Comparison of ENCODE assay signal across 8 cellular contexts in genomic region chr3:186782542-186783069, GRCh38. TPM values are rescaled to one million over a fixed set of nuclear protein-coding genes. Genes with fewer than 3 reads are reported as not detected.
A peak's percentile ranks its signal among the peaks of the same experiment; 100 is the strongest.
DNase-seq lines count a peak whose midpoint lies in the region; ATAC-seq and TF ChIP-seq lines count a peak whose summit lies in the region.

No MANE protein-coding gene starts in this region.

- peak overlapping the region; percentile 96 to 99 (median 99) for H3K4me3 Mint-ChIP-seq in CD8-positive, alpha-beta memory T cell

- peak overlapping the region; percentile 98 for H3K27ac ChIP-seq in CD8-positive, alpha-beta memory T cell (ENCODE audit: low read depth, low read length)
- H3K27ac ChIP-seq in caudate nucleus (ENCODE audit: low read depth, low read length) (peak overlapping the region; percentile 100), lung (ENCODE audit: low read depth in 1 of 2, low read length in 1 of 2) (peak overlapping the region; percentile 93 to 98), upper lobe of right lung (peak overlapping the region; percentile 96)

- H3K27me3 Mint-ChIP-seq in CD8-positive, alpha-beta memory T cell = peaks cover 0 to 13% of the 10 kb centered on the region in 2 donors

- H3K9me3 ChIP-seq in CD8-positive, alpha-beta memory T cell (ENCODE audit: low read length) = no peaks in the 10 kb centered on the region
- no peaks in the 10 kb centered on the region for H3K9me3 ChIP-seq in lung (ENCODE audit: control insufficient read depth in 2 of 2, insufficient read depth in 1 of 2, low read length in 1 of 2)
- no peaks in the 10 kb centered on the region for H3K9me3 ChIP-seq in upper lobe of right lung

- no peaks in the 10 kb centered on the region for H3K27me3 ChIP-seq in CD8-positive, alpha-beta memory T cell (ENCODE audit: insufficient read depth, low read length, poor library complexity, severe bottlenecking)
- H3K27me3 ChIP-seq in lung (ENCODE audit: control insufficient read depth, insufficient read depth) (no peaks in the 10 kb centered on the region), upper lobe of right lung (no peaks in the 10 kb centered on the region)

- no peak for DNase-seq in CD8-positive, alpha-beta memory T cell
- DNase-seq in NCI-H1417 treated with DMSO at 0.1 percent for 48 hours (lab: John Stamatoyannopoulos, UW) (peak; percentile 34), caudate nucleus (lab: John Stamatoyannopoulos, UW) (no peak), lung (ENCODE audit: low spot score) (no peak), upper lobe of right lung (no peak), occipital lobe (lab: John Stamatoyannopoulos, UW) (no peak)
- no peak for DNase-seq in activated CD4-positive, alpha-beta T cell treated with anti-CD3 and anti-CD28 coated beads, Interleukin-2, amount 50 U/mL, for 48 hours

- CTCF ChIA-PET in CD8-positive, alpha-beta memory T cell (lab: Charles Lee) = interaction anchor here (1.0 to 3.8 kb wide), 4 partner anchors 10 to 166 kb away, joined by 4 to 14 read pairs (median 10); no protein-coding TSS in a partner anchor

- intact Hi-C loops in upper lobe of right lung (cut with DNase I) = no loop called here

- H3K36me3 ChIP-seq in CD8-positive, alpha-beta memory T cell (ENCODE audit: insufficient read depth, low read length) = peaks cover 36% of the 10 kb centered on the region
- H3K36me3 ChIP-seq in lung (ENCODE audit: control insufficient read depth in 2 of 2, insufficient read depth in 2 of 2, low read length in 2 of 2) (peaks cover 15 to 26% of the 10 kb centered on the region in 2 donors), upper lobe of right lung (peaks cover 35% of the 10 kb centered on the region)

- H3K4me1 ChIP-seq in CD8-positive, alpha-beta memory T cell (ENCODE audit: insufficient read depth, low read length) = peaks cover 38% of the 10 kb centered on the region
- H3K4me1 ChIP-seq in lung (ENCODE audit: control insufficient read depth in 2 of 2, insufficient read depth in 2 of 2, low read length in 2 of 2) (peaks cover 4 to 11% of the 10 kb centered on the region in 2 donors), upper lobe of right lung (peaks cover 31% of the 10 kb centered on the region)

- 5 to 7% methylated on average over 22 of the region's 22 CpGs for WGBS in lung, 2 donors

- ATAC-seq in GM21529 (IDR thresholded peaks at IDR 0.05; ENCODE audit: unreplicated experiment) (peak; percentile 26), lung (ENCODE audit: insufficient read depth, low FRiP score) (peak; percentile 4), upper lobe of right lung (peak; percentile 4)

- peak overlapping the region; percentile 97 to 100 (median 99) for H3K27ac Mint-ChIP-seq in CD8-positive, alpha-beta memory T cell

- peak overlapping the region; percentile 99 for H3K4me3 ChIP-seq in CD8-positive, alpha-beta memory T cell (ENCODE audit: low read length)
- H3K4me3 ChIP-seq in lung (peak overlapping the region; percentile 81), upper lobe of right lung (peak overlapping the region; percentile 88)

- peaks cover 33 to 50% (median 38%) of the 10 kb centered on the region in 3 donors for H3K36me3 Mint-ChIP-seq in CD8-positive, alpha-beta memory T cell

- TF ChIP-seq CTCF in lung (IDR thresholded peaks at IDR 0.05; ENCODE audit: control extremely low read depth, extremely low read depth) = no peak
- TF ChIP-seq CTCF in upper lobe of right lung (IDR thresholded peaks at IDR 0.05) = no peak

- peaks cover 0 to 4% (median 0%) of the 10 kb centered on the region in 5 donors for H3K9me3 Mint-ChIP-seq in CD8-positive, alpha-beta memory T cell

- H3K4me1 Mint-ChIP-seq in CD8-positive, alpha-beta memory T cell = peaks cover 45 to 52% (median 48%) of the 10 kb centered on the region in 3 donors

- POLR2A ChIA-PET in CD8-positive, alpha-beta memory T cell (lab: Charles Lee) = interaction anchor here (0.7 to 4.8 kb wide), 15 partner anchors 11 to 1197 kb away, joined by 3 to 106 read pairs (median 10); partner anchors contain the start of genes DNAJB11, RFC4, RPL39L and SENP2

RNA-seq across cellular contexts. Expression of gene EIF4A2, which starts 0.8 kb away (rescaled TPM):
- total RNA-seq in CD8-positive, alpha-beta memory T cell = 100 to 1,000 TPM; 563 to 564 TPM
- 211 TPM for polyA plus RNA-seq in CD8-positive, alpha-beta memory T cell
- 100 to 1,000 TPM; 235 to 683 TPM for total RNA-seq in lung
- 100 to 1,000 TPM; 252 to 372 TPM for polyA plus RNA-seq in lung
- total RNA-seq in upper lobe of right lung = 405 TPM
- 1,423 TPM for total RNA-seq in occipital lobe

RNA-seq across cellular contexts. Expression of gene RFC4, which starts 23.7 kb away (rescaled TPM):
- 100 to 1,000 TPM; 106 to 110 TPM for total RNA-seq in CD8-positive, alpha-beta memory T cell
- 23.9 TPM for polyA plus RNA-seq in CD8-positive, alpha-beta memory T cell
- total RNA-seq in lung = 10 to 100 TPM; 12.2 to 16.9 TPM
- 10 to 100 TPM; 12.9 to 13.7 TPM for polyA plus RNA-seq in lung
- total RNA-seq in upper lobe of right lung = 8.3 TPM
- total RNA-seq in occipital lobe = 29.8 TPM

RNA-seq across cellular contexts. Expression of gene ADIPOQ, which starts 59.9 kb away (rescaled TPM):
- total RNA-seq in CD8-positive, alpha-beta memory T cell = not detected
- not detected for polyA plus RNA-seq in CD8-positive, alpha-beta memory T cell
- total RNA-seq in lung (under 1 TPM in 1 of 2 donors, not detected in 1; 0.09 TPM), upper lobe of right lung (not detected), occipital lobe (not detected)
- polyA plus RNA-seq in lung = under 1 TPM in 1 of 2 donors, not detected in 1; 0.01 TPM
